8 cellular contexts compared by ENCODE assay signal in genomic region chr14:94036328-94037167, GRCh38. TPM values are rescaled to one million over a fixed set of nuclear protein-coding genes. Genes with fewer than 3 reads are reported as not detected.
DNase-seq lines count a peak whose midpoint lies in the region; ATAC-seq, FAIRE-seq and TF ChIP-seq lines count a peak whose summit lies in the region.

No MANE protein-coding gene starts in this region.

- no peaks in the 10 kb centered on the region for H3K36me3 ChIP-seq in lower lobe of right lung

- H3K4me3 Mint-ChIP-seq in activated CD4-positive, alpha-beta T cell treated with anti-CD3 and anti-CD28 coated beads, Interleukin-2, amount 10 ng/mL, durations not matched to agents 7 days and 5 days, result no peak overlapping the region

- H3K27ac ChIP-seq in lower lobe of right lung, result no peak overlapping the region

- H3K27ac Mint-ChIP-seq in activated CD4-positive, alpha-beta T cell treated with anti-CD3 and anti-CD28 coated beads, Interleukin-2, amount 10 ng/mL, durations not matched to agents 7 days and 5 days, result no peak overlapping the region

- peak; percentile 83 for FAIRE-seq in GM12891 (lab: Jason Lieb, UNC)

- no peaks in the 10 kb centered on the region for H3K27me3 Mint-ChIP-seq in activated CD4-positive, alpha-beta T cell treated with anti-CD3 and anti-CD28 coated beads, Interleukin-2, amount 10 ng/mL, durations not matched to agents 7 days and 5 days

- no peaks in the 10 kb centered on the region for H3K9me3 ChIP-seq in lower lobe of right lung

- no peaks in the 10 kb centered on the region for H3K27me3 ChIP-seq in lower lobe of right lung (ENCODE audit: low read depth)

- no peak for TF ChIP-seq POLR2A in GM12891 (IDR thresholded peaks at IDR 0.05; ENCODE audit: low read depth, low read length)

- no peak overlapping the region for H3K4me3 ChIP-seq in lower lobe of right lung

- POLR2A ChIA-PET in activated CD4-positive, alpha-beta T cell treated with anti-CD3 and anti-CD28 coated beads, Interleukin-2, amount 10 ng/mL, durations not matched to agents 7 days and 5 days (lab: Charles Lee), result interaction anchor here (0.9 to 1.0 kb wide), 2 partner anchors 97 to 100 kb away, joined by 3 read pairs; no protein-coding TSS in a partner anchor

- CTCF ChIA-PET in activated CD4-positive, alpha-beta T cell treated with anti-CD3 and anti-CD28 coated beads, Interleukin-2, amount 10 ng/mL, durations not matched to agents 7 days and 5 days (lab: Charles Lee), result interaction anchor here (0.6 to 2.9 kb wide), 31 partner anchors 8 to 451 kb away, joined by 3 to 23 read pairs (median 4); partner anchors contain the start of genes CCDC197 and OTUB2

- intact Hi-C loops in lower lobe of right lung (cut with DNase I), result no loop called here

- ATAC-seq in HG02938 (IDR thresholded peaks at IDR 0.05; ENCODE audit: unreplicated experiment) (peak; percentile 94), lower lobe of right lung (peak; percentile 86)

- H3K4me1 Mint-ChIP-seq in activated CD4-positive, alpha-beta T cell treated with anti-CD3 and anti-CD28 coated beads, Interleukin-2, amount 10 ng/mL, durations not matched to agents 7 days and 5 days, result peaks cover 7% of the 10 kb centered on the region

- DNase-seq in A172 (ENCODE audit: low spot score) (peak; percentile 56), GM12891 (ENCODE audit: insufficient read length, low spot score) (peak; percentile 78), NCI-H2227 (lab: John Stamatoyannopoulos, UW; ENCODE audit: unreplicated experiment) (peak; percentile 71), dedifferentiated amniotic fluid mesenchymal stem cell (ENCODE audit: extremely low spot score) (peak; percentile 41), lower lobe of right lung (peak; percentile 71)
- peak; percentile 85 for DNase-seq in activated CD4-positive, alpha-beta T cell treated with anti-CD3 and anti-CD28 coated beads, Interleukin-2, amount 10 ng/mL, durations not matched to agents 7 days and 5 days
- DNase-seq in stimulated activated CD8-positive, alpha-beta memory T cell treated with anti-CD3 and anti-CD28 coated beads, Interleukin-15, amount 100 ng/mL, for 4 hours (ENCODE audit: low read depth in 2 of 2), result peak; percentile 34 to 46

- peak; percentile 87 for TF ChIP-seq CTCF in lower lobe of right lung (IDR thresholded peaks at IDR 0.05)

- peaks cover 2% of the 10 kb centered on the region for H3K4me1 ChIP-seq in lower lobe of right lung

- H3K36me3 Mint-ChIP-seq in activated CD4-positive, alpha-beta T cell treated with anti-CD3 and anti-CD28 coated beads, Interleukin-2, amount 10 ng/mL, durations not matched to agents 7 days and 5 days (ENCODE audit: low read depth), result no peaks in the 10 kb centered on the region

- H3K9me3 Mint-ChIP-seq in activated CD4-positive, alpha-beta T cell treated with anti-CD3 and anti-CD28 coated beads, Interleukin-2, amount 10 ng/mL, durations not matched to agents 7 days and 5 days, result no peaks in the 10 kb centered on the region

TF ChIP-seq in GM12891, 5 proteins besides CTCF, POLR2A, EP300 and RAD21:
- no peak for TF ChIP-seq SPI1 (IDR thresholded peaks at IDR 0.05; ENCODE audit: low read depth, low read length)
- TF ChIP-seq PAX5 (IDR thresholded peaks at IDR 0.05; ENCODE audit: insufficient read depth, low read length, severe bottlenecking), result no peak
- no peak for TF ChIP-seq POU2F2 (IDR thresholded peaks at IDR 0.05; ENCODE audit: low read depth, low read length)
- no peak for TF ChIP-seq POLR2AphosphoS5 (IDR thresholded peaks at IDR 0.05; ENCODE audit: low read depth, low read length)
- TF ChIP-seq TAF1 (IDR thresholded peaks at IDR 0.05; ENCODE audit: low read depth, low read length), result no peak

RNA-seq across cellular contexts. Expression of gene OTUB2, which starts 10.4 kb away (rescaled TPM):
- 0.53 and 1.2 TPM in 2 replicates for total RNA-seq in A172 (2014; rRNA removed; shearing (Covaris generic))
- polyA plus RNA-seq in GM12891 (2012; ENCODE audit: low read depth, missing spikeins), result 0.28 TPM
- 1 to 10 TPM; 2.3 to 2.4 TPM for total RNA-seq in activated CD4-positive, alpha-beta T cell treated with anti-CD3 and anti-CD28 coated beads, Interleukin-2, amount 10 ng/mL, durations not matched to agents 7 days and 5 days
- 1.9 TPM for total RNA-seq in lower lobe of right lung

RNA-seq across cellular contexts. Expression of gene CCDC197, which starts 39.4 kb away (rescaled TPM):
- not detected in 2 replicates for total RNA-seq in A172 (2014; rRNA removed; shearing (Covaris generic))
- 0.06 TPM for polyA plus RNA-seq in GM12891 (2012; ENCODE audit: low read depth, missing spikeins)
- not detected for total RNA-seq in activated CD4-positive, alpha-beta T cell treated with anti-CD3 and anti-CD28 coated beads, Interleukin-2, amount 10 ng/mL, durations not matched to agents 7 days and 5 days
- total RNA-seq in lower lobe of right lung, result not detected

RNA-seq across cellular contexts. Expression of gene DDX24, which starts 44.5 kb away (rescaled TPM):
- 142 and 162 TPM in 2 replicates for total RNA-seq in A172 (2014; rRNA removed; shearing (Covaris generic))
- polyA plus RNA-seq in GM12891 (2012; ENCODE audit: low read depth, missing spikeins), result 163 TPM
- 100 to 1,000 TPM; 187 to 211 TPM for total RNA-seq in activated CD4-positive, alpha-beta T cell treated with anti-CD3 and anti-CD28 coated beads, Interleukin-2, amount 10 ng/mL, durations not matched to agents 7 days and 5 days
- 163 TPM for total RNA-seq in lower lobe of right lung

RNA-seq across cellular contexts. Expression of gene IFI27L1, which starts 44.6 kb away (rescaled TPM):
- 8.8 and 11.1 TPM in 2 replicates for total RNA-seq in A172 (2014; rRNA removed; shearing (Covaris generic))
- polyA plus RNA-seq in GM12891 (2012; ENCODE audit: low read depth, missing spikeins), result 18.6 TPM
- total RNA-seq in activated CD4-positive, alpha-beta T cell treated with anti-CD3 and anti-CD28 coated beads, Interleukin-2, amount 10 ng/mL, durations not matched to agents 7 days and 5 days, result 10 to 100 TPM; 31.6 to 42.1 TPM
- 10.9 TPM for total RNA-seq in lower lobe of right lung
